ENCODE assay signal across 1 cellular context in genomic region chr3:541328-541727, GRCh38.
TF ChIP-seq lines count a peak whose summit lies in the region.

No MANE protein-coding gene starts in this region.

TF ChIP-seq in GM23338, 12 proteins besides CTCF, POLR2A, EP300 and RAD21 (continued from another document):
- TF ChIP-seq REST (IDR thresholded peaks at IDR 0.05; ENCODE audit: unreplicated experiment) (no peak), NANOG (IDR thresholded peaks at IDR 0.05; ENCODE audit: borderline replicate concordance) (no peak)
